ENCODE assay signal across 9 cellular contexts in the genomic region with DNA sequence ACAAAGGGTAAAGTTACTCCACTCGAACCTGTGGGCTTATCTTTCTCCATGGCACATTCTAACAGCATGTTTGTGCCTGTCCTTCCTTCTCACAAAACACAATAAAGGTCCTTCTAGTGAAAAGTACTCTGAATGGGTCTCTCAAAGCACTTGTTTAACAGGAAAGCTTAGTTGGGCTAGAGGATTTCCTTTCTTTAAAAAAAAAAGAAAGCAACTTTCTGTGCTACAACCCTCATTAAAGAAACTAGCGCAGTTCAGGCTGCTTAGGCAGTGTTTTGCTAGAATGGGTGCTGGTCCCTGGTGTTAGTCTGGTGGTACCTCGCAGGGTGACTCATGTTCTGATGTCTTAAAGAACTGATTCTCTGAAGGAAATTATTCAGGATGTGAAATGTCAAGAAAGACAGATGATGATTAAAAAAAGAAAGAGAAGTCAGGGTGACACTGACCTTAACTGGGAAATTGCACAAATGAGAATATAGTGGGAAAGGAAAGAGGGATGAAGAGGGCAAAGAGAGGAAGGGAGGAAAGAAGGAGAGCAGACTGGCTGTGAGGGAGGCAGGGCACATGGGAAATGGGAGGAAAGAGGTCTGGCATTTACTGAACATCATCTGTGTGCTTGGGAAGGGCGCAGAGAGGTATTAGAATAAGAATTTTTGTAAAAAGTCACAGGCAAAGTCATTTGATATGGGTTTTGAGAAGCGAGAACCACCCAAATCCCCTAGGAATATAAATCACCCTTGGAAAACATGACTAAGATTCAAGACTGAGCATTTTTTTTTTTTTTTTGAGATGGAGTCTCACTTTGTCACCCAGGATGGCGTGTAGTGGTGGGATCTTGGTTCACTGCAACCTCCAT.
A peak's percentile ranks its signal among the peaks of the same experiment; 100 is the strongest.
DNase-seq lines count a peak whose midpoint lies in the region; ATAC-seq and TF ChIP-seq lines count a peak whose summit lies in the region.
"Had no signal": no experiment of that assay in that cellular context is flagged by ENCODE, and none has a peak within 500 bp of the region (broad histone marks: within the 10 kb centered on the region; RNA-seq: fewer than 3 reads in every experiment).

No MANE protein-coding gene starts in this region.

- TF ChIP-seq CTCF in cardiac fibroblast (IDR thresholded peaks at IDR 0.05; ENCODE audit: low read depth, low read length) (no peak), transverse colon (IDR thresholded peaks at IDR 0.05) (no peak), GM20000 (IDR thresholded peaks at IDR 0.05; ENCODE audit: extremely low read depth, missing control alignments) (no peak)

- H3K36me3 Mint-ChIP-seq in activated CD4-positive, alpha-beta T cell treated with anti-CD3 and anti-CD28 coated beads, Interleukin-2, amount 10 ng/mL, durations not matched to agents 7 days and 5 days (ENCODE audit: low read depth) = no peaks in the 10 kb centered on the region

- H3K4me1 Mint-ChIP-seq in activated CD4-positive, alpha-beta T cell treated with anti-CD3 and anti-CD28 coated beads, Interleukin-2, amount 10 ng/mL, durations not matched to agents 7 days and 5 days = no peaks in the 10 kb centered on the region

- H3K9me3 Mint-ChIP-seq in activated CD4-positive, alpha-beta T cell treated with anti-CD3 and anti-CD28 coated beads, Interleukin-2, amount 10 ng/mL, durations not matched to agents 7 days and 5 days = peaks cover 28% of the 10 kb centered on the region

- WGBS in transverse colon (ENCODE audit: low coverage in 1 of 2), 2 donors = 71 to 77% methylated on average over 6 of the region's 6 CpGs

- no peak for DNase-seq in activated CD4-positive, alpha-beta T cell treated with anti-CD3 and anti-CD28 coated beads, Interleukin-2, amount 10 ng/mL, durations not matched to agents 7 days and 5 days
- no peak for DNase-seq in activated CD4-positive, alpha-beta T cell treated with anti-CD3 and anti-CD28 coated beads for 4 hours
- DNase-seq in cardiac fibroblast (ENCODE audit: low read depth in 2 of 2) = peak; percentile 42 to 55
- DNase-seq in left lobe of liver (ENCODE audit: low spot score) = no peak
- DNase-seq in transverse colon = no peak
- DNase-seq in NCI-H2029 (lab: John Stamatoyannopoulos, UW) = no peak
- DNase-seq in activated CD8-positive, alpha-beta memory T cell treated with anti-CD3 and anti-CD28 coated beads, Interleukin-2, amount 50 U/mL, for 48 hours = no peak
- DNase-seq in GM20000 (ENCODE audit: low spot score) = no peak

- TF ChIP-seq EP300 in transverse colon (IDR thresholded peaks at IDR 0.05; ENCODE audit: low read depth) = no peak

- H3K27ac Mint-ChIP-seq in activated CD4-positive, alpha-beta T cell treated with anti-CD3 and anti-CD28 coated beads, Interleukin-2, amount 10 ng/mL, durations not matched to agents 7 days and 5 days = peak overlapping the region; percentile 21

- peak; percentile 26 for ATAC-seq in left lobe of liver

- TF ChIP-seq POLR2A in transverse colon (IDR thresholded peaks at IDR 0.05) = no peak

- intact Hi-C loops in transverse colon (cut with DNase I; ENCODE audit: low total_unique reads) = no loop called here

- CTCF ChIA-PET in activated CD4-positive, alpha-beta T cell treated with anti-CD3 and anti-CD28 coated beads, Interleukin-2, amount 10 ng/mL, durations not matched to agents 7 days and 5 days (lab: Charles Lee) = no interaction called here

- H3K4me1 ChIP-seq in transverse colon = peaks cover 0 to 21% (median 5%) of the 10 kb centered on the region in 4 donors

- no peaks in the 10 kb centered on the region for H3K27me3 ChIP-seq in transverse colon

- POLR2A ChIA-PET in activated CD4-positive, alpha-beta T cell treated with anti-CD3 and anti-CD28 coated beads, Interleukin-2, amount 10 ng/mL, durations not matched to agents 7 days and 5 days (lab: Charles Lee) = no interaction called here

- no peaks in the 10 kb centered on the region for H3K27me3 Mint-ChIP-seq in activated CD4-positive, alpha-beta T cell treated with anti-CD3 and anti-CD28 coated beads, Interleukin-2, amount 10 ng/mL, durations not matched to agents 7 days and 5 days

- peaks cover 0 to 23% (median 10%) of the 10 kb centered on the region in 4 donors for H3K36me3 ChIP-seq in transverse colon

- peaks cover 0 to 2% of the 10 kb centered on the region in 2 donors for H3K9me3 ChIP-seq in transverse colon

- in situ Hi-C loops in transverse colon (cut with MboI; ENCODE audit: low pct_ligation_motif_present in 1 of 4, low pct_unique_long_range_greater_than_20kb in 1 of 4, low sequenced_read_pairs in 3 of 4) = loop anchor here in 1 of 4 donors (25.0 kb wide), 2 partner anchors 91 to 109 kb away; no protein-coding TSS in a partner anchor

- peak overlapping the region; percentile 43 to 77 (median 68) for H3K27ac ChIP-seq in transverse colon
- H3K27ac ChIP-seq: SK-N-MC had no signal

- H3K4me3 Mint-ChIP-seq in activated CD4-positive, alpha-beta T cell treated with anti-CD3 and anti-CD28 coated beads, Interleukin-2, amount 10 ng/mL, durations not matched to agents 7 days and 5 days = no peak overlapping the region

- H3K4me3 ChIP-seq in cardiac fibroblast (replicated peaks in 1 of 2; ENCODE audit: low read depth in 2 of 2, low read length in 2 of 2) (no peak overlapping the region), transverse colon (no peak overlapping the region)
- H3K4me3 ChIP-seq: SK-N-MC had no signal

Comparison
In these comparisons a context has a peak if more than half of its experiments do, and no peak if none do; other contexts are left out.
1. DNase-seq: peak in cardiac fibroblast (2 of 2); none in activated CD4-positive, alpha-beta T cell treated with anti-CD3 and anti-CD28 coated beads, Interleukin-2, amount 10 ng/mL, durations not matched to agents 7 days and 5 days (single experiment), activated CD4-positive, alpha-beta T cell treated with anti-CD3 and anti-CD28 coated beads for 4 hours (0 of 2), left lobe of liver (single experiment), transverse colon (single experiment), NCI-H2029 (single experiment), activated CD8-positive, alpha-beta memory T cell treated with anti-CD3 and anti-CD28 coated beads, Interleukin-2, amount 50 U/mL, for 48 hours (single experiment) and GM20000 (single experiment).